Comparison of ENCODE assay signal across 20 cellular contexts in the genomic region with DNA sequence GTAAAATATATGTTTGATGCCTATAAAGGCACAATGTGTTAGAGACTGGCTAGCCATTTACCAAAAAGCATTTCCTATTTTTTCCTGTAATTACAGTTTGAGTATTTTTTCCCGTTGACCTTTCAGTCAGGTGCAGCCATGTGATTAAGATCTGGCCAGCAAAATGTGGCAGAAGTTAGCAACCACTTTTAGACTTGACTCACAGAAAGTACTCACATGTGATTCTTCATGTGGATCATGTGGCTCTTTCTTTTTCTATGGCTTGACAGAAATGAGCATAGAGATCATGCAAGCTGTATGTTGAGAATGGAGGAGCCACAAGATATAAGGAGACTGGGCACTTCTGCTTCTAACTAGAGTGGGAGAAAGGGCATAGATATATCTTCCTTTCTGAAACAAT. TPM values are rescaled to one million over a fixed set of nuclear protein-coding genes. Genes with fewer than 3 reads are reported as not detected.
A peak's percentile ranks its signal among the peaks of the same experiment; 100 is the strongest.
DNase-seq lines count a peak whose midpoint lies in the region; ATAC-seq, FAIRE-seq and TF ChIP-seq lines count a peak whose summit lies in the region.
"Had no signal": no experiment of that assay in that cellular context is flagged by ENCODE, and none has a peak within 500 bp of the region (broad histone marks: within the 10 kb centered on the region; RNA-seq: fewer than 3 reads in every experiment).

No MANE protein-coding gene starts in this region.

- no peak for FAIRE-seq in D721Med (lab: Jason Lieb, UNC)
- FAIRE-seq: K562, RCC 7860 had no signal

- in situ Hi-C loops in SK-MEL-5 (cut with HindIII; ENCODE audit: low pct_unique_long_range_greater_than_20kb, low sequenced_read_pairs): no loop called here

- H3K27me3 Mint-ChIP-seq in activated T-cell treated with anti-CD3 and anti-CD28 coated beads, Interleukin-2, amount 50 U/mL, for 72 hours (ENCODE audit: low read depth): peaks cover 5% of the 10 kb centered on the region
- H3K27me3 Mint-ChIP-seq in activated T-cell treated with anti-CD3 and anti-CD28 coated beads, Interleukin-2, amount 50 U/mL, for 24 hours: no peaks in the 10 kb centered on the region

- H3K27ac Mint-ChIP-seq in activated T-cell treated with anti-CD3 and anti-CD28 coated beads, Interleukin-2, amount 50 U/mL, for 72 hours: no peak overlapping the region
- no peak overlapping the region for H3K27ac Mint-ChIP-seq in activated T-cell treated with anti-CD3 and anti-CD28 coated beads, Interleukin-2, amount 50 U/mL, for 24 hours
- H3K27ac Mint-ChIP-seq: CD14-positive monocyte, GM23338 had no signal

- no peak overlapping the region for H3K4me3 Mint-ChIP-seq in activated T-cell treated with anti-CD3 and anti-CD28 coated beads, Interleukin-2, amount 50 U/mL, for 72 hours
- H3K4me3 Mint-ChIP-seq in activated T-cell treated with anti-CD3 and anti-CD28 coated beads, Interleukin-2, amount 50 U/mL, for 24 hours: no peak overlapping the region
- H3K4me3 Mint-ChIP-seq: CD14-positive monocyte, GM23338 had no signal

- DNase-seq in activated T-cell treated with anti-CD3 and anti-CD28 coated beads, Interleukin-2, amount 50 U/mL, for 72 hours: no peak
- DNase-seq in activated T-cell treated with anti-CD3 and anti-CD28 coated beads, Interleukin-2, amount 50 U/mL, for 24 hours: no peak
- peak; percentile 86 for DNase-seq in SK-MEL-5 (ENCODE audit: low read depth, low spot score)
- DNase-seq in D721Med (ENCODE audit: insufficient read length, low spot score): no peak
- DNase-seq in NCI-H1048 (lab: John Stamatoyannopoulos, UW): no peak
- DNase-seq in GM20000 (ENCODE audit: low spot score): no peak
- DNase-seq in effector CD4-positive, alpha-beta T cell: no peak
- DNase-seq: AML-193; DND-41; NCI-H187; NCI-H2107; NCI-H510A; NCI-H748 treated with DMSO at 0.1 percent for 48 hours; NK-92 treated with Interleukin-12 subunit alpha and Interleukin-12 subunit beta, amount 100 ng/mL, for 24 hours; Right ventricle myocardium superior had no signal

- ATAC-seq in activated T-cell treated with anti-CD3 and anti-CD28 coated beads, Interleukin-2, amount 50 U/mL, for 72 hours (replicated peaks in 1 of 2): peak; percentile 28 to 35
- ATAC-seq in HG02759 (IDR thresholded peaks at IDR 0.05; ENCODE audit: unreplicated experiment): peak; percentile 58
- ATAC-seq: GM23338, K562 had no signal

- peaks cover 10% of the 10 kb centered on the region for H3K4me1 Mint-ChIP-seq in activated T-cell treated with anti-CD3 and anti-CD28 coated beads, Interleukin-2, amount 50 U/mL, for 72 hours (ENCODE audit: low read depth)
- H3K4me1 Mint-ChIP-seq in activated T-cell treated with anti-CD3 and anti-CD28 coated beads, Interleukin-2, amount 50 U/mL, for 24 hours (ENCODE audit: low read depth): peaks cover 2% of the 10 kb centered on the region
- H3K4me1 Mint-ChIP-seq: CD14-positive monocyte, GM23338 had no signal

- TF ChIP-seq CTCF in D721Med (IDR thresholded peaks at IDR 0.05; ENCODE audit: insufficient read depth, missing control alignments) (no peak), GM20000 (IDR thresholded peaks at IDR 0.05; ENCODE audit: extremely low read depth, missing control alignments) (no peak)

- peaks cover 0 to 5% of the 10 kb centered on the region in 2 donors for H3K9me3 Mint-ChIP-seq in activated T-cell treated with anti-CD3 and anti-CD28 coated beads, Interleukin-2, amount 50 U/mL, for 72 hours
- H3K9me3 Mint-ChIP-seq in activated T-cell treated with anti-CD3 and anti-CD28 coated beads, Interleukin-2, amount 50 U/mL, for 24 hours: peaks cover 6% of the 10 kb centered on the region
- H3K9me3 Mint-ChIP-seq: GM23338 had no signal

- H3K36me3 Mint-ChIP-seq in activated T-cell treated with anti-CD3 and anti-CD28 coated beads, Interleukin-2, amount 50 U/mL, for 72 hours (ENCODE audit: insufficient read depth in 2 of 2): peaks cover 2 to 5% of the 10 kb centered on the region in 2 donors
- no peaks in the 10 kb centered on the region for H3K36me3 Mint-ChIP-seq in activated T-cell treated with anti-CD3 and anti-CD28 coated beads, Interleukin-2, amount 50 U/mL, for 24 hours (ENCODE audit: low read depth)
- H3K36me3 Mint-ChIP-seq: CD14-positive monocyte had no signal

RNA-seq across cellular contexts. Expression of a gene that starts 27.3 kb away (rescaled TPM):
- total RNA-seq in activated T-cell treated with anti-CD3 and anti-CD28 coated beads, Interleukin-2, amount 50 U/mL, for 72 hours: 10 to 100 TPM in 1 of 2 donors, 1 to 10 TPM in 1; 6.3 to 13.8 TPM
- 376 TPM in 2 replicates for total RNA-seq in SK-MEL-5 (2014; rRNA removed; shearing (Covaris generic))
- polyA plus RNA-seq in SK-MEL-5 (2015; cell fraction: cytosol; rRNA removed): 138 and 163 TPM in 2 replicates
- polyA plus RNA-seq in SK-MEL-5 (2015; cell fraction: nucleus; rRNA removed): 35.2 and 36.9 TPM in 2 replicates

Comparison
In these comparisons a context has a peak if more than half of its experiments do, and no peak if none do; other contexts are left out.
1. RNA of a gene that starts 27.3 kb away (total RNA-seq): 376 TPM in SK-MEL-5; 6.3 to 13.8 TPM in activated T-cell treated with anti-CD3 and anti-CD28 coated beads, Interleukin-2, amount 50 U/mL, for 72 hours; every median in the first group is over 10 times any median in the second.